10 cellular contexts compared by ENCODE assay signal in the genomic region with DNA sequence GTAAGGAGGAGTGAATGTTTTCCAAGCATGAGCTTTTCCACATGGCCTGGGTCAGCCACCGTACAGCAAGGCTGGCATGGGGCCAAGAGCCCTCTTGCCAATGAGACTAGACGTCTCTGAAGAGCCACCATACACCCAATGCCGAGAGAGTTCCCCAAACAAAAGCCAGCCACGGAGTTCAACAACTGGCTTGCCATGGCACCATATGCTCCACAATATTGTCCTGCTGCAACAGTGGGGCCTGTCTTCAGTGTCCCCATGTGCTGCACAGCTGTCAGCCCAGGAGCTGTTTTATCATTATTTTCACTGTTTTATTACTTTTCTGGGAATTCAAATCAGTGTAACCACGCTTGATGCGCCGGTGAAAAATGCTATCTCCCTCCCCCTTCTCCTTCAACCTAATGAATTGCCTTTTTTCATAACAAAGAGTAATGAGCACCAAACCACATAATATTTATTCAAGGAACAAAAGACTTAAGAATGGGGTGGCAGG. TPM values are rescaled to one million over a fixed set of nuclear protein-coding genes. Genes with fewer than 3 reads are reported as not detected.
DNase-seq lines count a peak whose midpoint lies in the region; ATAC-seq and TF ChIP-seq lines count a peak whose summit lies in the region.
"Had no signal": no experiment of that assay in that cellular context is flagged by ENCODE, and none has a peak within 500 bp of the region (broad histone marks: within the 10 kb centered on the region; RNA-seq: fewer than 3 reads in every experiment).

No MANE protein-coding gene starts in this region.

- DNase-seq in ELR (ENCODE audit: low read depth) (peak; percentile 40), NCI-H345 treated with DMSO at 0.1 percent for 48 hours (lab: John Stamatoyannopoulos, UW; ENCODE audit: unreplicated experiment) (peak; percentile 24), epidermal melanocyte (ENCODE audit: insufficient read length, low spot score) (peak; percentile 23), pons (ENCODE audit: low spot score) (peak; percentile 67), KG1 (lab: John Stamatoyannopoulos, UW) (no peak)
- no peak for DNase-seq in activated CD8-positive, alpha-beta T cell treated with anti-CD3 and anti-CD28 coated beads for 36 hours
- DNase-seq: stimulated activated CD4-positive, alpha-beta T cell treated with anti-CD3 and anti-CD28 coated beads, Interleukin-4, amount 100 ng/mL, for 24 hours had no signal

- H3K4me3 Mint-ChIP-seq in activated CD8-positive, alpha-beta T cell treated with anti-CD3 and anti-CD28 coated beads for 36 hours, result no peak overlapping the region
- H3K4me3 Mint-ChIP-seq: WTC11 had no signal

- ATAC-seq in HG02571 (IDR thresholded peaks at IDR 0.05; ENCODE audit: unreplicated experiment), result no peak
- ATAC-seq in activated CD8-positive, alpha-beta T cell treated with anti-CD3 and anti-CD28 coated beads for 36 hours, result no peak
- ATAC-seq in GM19035 (IDR thresholded peaks at IDR 0.05; ENCODE audit: unreplicated experiment), result no peak
- ATAC-seq: WTC11 had no signal

- CTCF ChIA-PET in activated CD8-positive, alpha-beta T cell treated with anti-CD3 and anti-CD28 coated beads for 36 hours (lab: Charles Lee), result no interaction called here

- H3K9me3 Mint-ChIP-seq in activated CD8-positive, alpha-beta T cell treated with anti-CD3 and anti-CD28 coated beads for 36 hours, result no peaks in the 10 kb centered on the region
- H3K9me3 Mint-ChIP-seq: WTC11 had no signal

- peaks cover under 1% of the 10 kb centered on the region for H3K27me3 Mint-ChIP-seq in activated CD8-positive, alpha-beta T cell treated with anti-CD3 and anti-CD28 coated beads for 36 hours

- TF ChIP-seq CTCF in activated CD8-positive, alpha-beta T cell treated with anti-CD3 and anti-CD28 coated beads for 36 hours (IDR thresholded peaks at IDR 0.05), result no peak

- H3K4me1 Mint-ChIP-seq in activated CD8-positive, alpha-beta T cell treated with anti-CD3 and anti-CD28 coated beads for 36 hours (ENCODE audit: low read depth), result peaks cover 47% of the 10 kb centered on the region

- intact Hi-C loops in activated CD8-positive, alpha-beta T cell treated with anti-CD3 and anti-CD28 coated beads for 36 hours (cut with micrococcal nuclease), result no loop called here

- POLR2A ChIA-PET in activated CD8-positive, alpha-beta T cell treated with anti-CD3 and anti-CD28 coated beads for 36 hours (lab: Charles Lee), result interaction anchor here (1.3 kb wide), 1 partner anchor 11 kb away, joined by 3 read pairs; no protein-coding TSS in a partner anchor

- H3K36me3 Mint-ChIP-seq in activated CD8-positive, alpha-beta T cell treated with anti-CD3 and anti-CD28 coated beads for 36 hours (ENCODE audit: low read depth), result no peaks in the 10 kb centered on the region

- H3K27ac Mint-ChIP-seq in activated CD8-positive, alpha-beta T cell treated with anti-CD3 and anti-CD28 coated beads for 36 hours, result no peak overlapping the region
- H3K27ac Mint-ChIP-seq: WTC11 had no signal

RNA-seq across cellular contexts. Expression of a gene that starts 18.4 kb away (rescaled TPM):
- 1 to 10 TPM; 2.0 to 2.4 TPM for total RNA-seq in activated CD8-positive, alpha-beta T cell treated with anti-CD3 and anti-CD28 coated beads for 36 hours

Comparison
In these comparisons a context has a peak if more than half of its experiments do, and no peak if none do; other contexts are left out.
1. DNase-seq: peak in ELR (single experiment), NCI-H345 treated with DMSO at 0.1 percent for 48 hours (single experiment), epidermal melanocyte (single experiment) and pons (single experiment); none in KG1 (single experiment) and activated CD8-positive, alpha-beta T cell treated with anti-CD3 and anti-CD28 coated beads for 36 hours (single experiment).